ENCODE assay signal across 8 cellular contexts in the genomic region with DNA sequence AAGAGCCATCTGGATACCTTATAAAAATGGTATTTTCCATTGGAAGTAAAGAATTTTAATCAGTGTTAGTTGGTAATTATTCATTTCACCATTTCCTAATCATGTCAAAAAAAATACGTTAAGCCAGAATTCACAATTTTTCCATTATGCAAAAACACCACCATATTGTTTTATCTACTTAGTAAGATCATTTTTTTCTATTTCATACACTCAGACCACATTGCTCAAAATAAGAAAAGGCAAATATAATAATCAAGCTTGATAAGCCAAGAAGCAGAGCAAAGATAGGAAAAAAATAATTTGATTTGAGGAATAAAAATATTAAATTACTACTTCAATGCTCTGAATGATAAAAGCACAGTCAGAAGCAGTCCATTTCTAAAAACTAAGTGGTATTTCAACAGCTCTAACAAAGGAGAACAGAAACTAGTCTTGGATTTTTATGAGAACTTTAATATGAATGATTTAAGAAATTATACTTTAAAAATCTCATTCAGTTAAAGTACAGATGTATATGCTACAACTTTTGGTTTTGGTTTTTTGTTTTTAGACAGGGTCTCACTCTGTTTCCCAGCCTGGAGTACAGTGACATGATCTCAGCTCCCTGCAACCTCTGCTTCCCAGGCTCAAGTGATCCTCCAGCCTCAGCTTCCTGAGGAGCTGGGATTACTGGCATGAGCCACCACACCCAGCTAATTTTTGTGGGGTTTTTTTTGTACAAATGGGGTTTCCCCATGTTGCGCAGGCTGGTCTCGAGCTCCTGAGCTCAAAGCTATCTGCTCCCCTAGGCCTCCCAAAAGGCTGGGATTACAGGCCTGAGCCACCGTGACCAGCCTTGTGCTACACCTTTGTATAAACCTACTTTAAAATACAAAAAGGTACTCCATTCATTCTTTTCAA. TPM values are rescaled to one million over a fixed set of nuclear protein-coding genes. Genes with fewer than 3 reads are reported as not detected.
A peak's percentile ranks its signal among the peaks of the same experiment; 100 is the strongest.
DNase-seq lines count a peak whose midpoint lies in the region; ATAC-seq and TF ChIP-seq lines count a peak whose summit lies in the region.

No MANE protein-coding gene starts in this region.

- in situ Hi-C loops in G401 (cut with HindIII; ENCODE audit: low sequenced_read_pairs), result no loop called here

- peak overlapping the region; percentile 34 to 60 for H3K4me3 Mint-ChIP-seq in effector memory CD8-positive, alpha-beta T cell

- peak in 2 of 3 experiments; percentile 2 to 6 for DNase-seq in effector memory CD8-positive, alpha-beta T cell
- DNase-seq in stimulated activated CD4-positive, alpha-beta T cell treated with anti-CD3 and anti-CD28 coated beads, TNF-alpha, amount 100 ng/mL, for 48 hours (ENCODE audit: low read depth in 3 of 3), result peak; percentile 8 to 14 (median 10)
- DNase-seq in NCI-H1417 (lab: John Stamatoyannopoulos, UW) (no peak), NCI-H1105 treated with DMSO at 0.1 percent for 48 hours (lab: John Stamatoyannopoulos, UW) (no peak), G401 (ENCODE audit: low spot score) (no peak)

- ATAC-seq in GM19324 (IDR thresholded peaks at IDR 0.05; ENCODE audit: low FRiP score, unreplicated experiment) (peak; percentile 76), HG03025 (IDR thresholded peaks at IDR 0.05; ENCODE audit: low FRiP score, unreplicated experiment) (peak; percentile 70)
- ATAC-seq in effector memory CD8-positive, alpha-beta T cell (replicated peaks), result peak; percentile 66

- H3K27ac ChIP-seq in VCaP, result peak overlapping the region; percentile 50

- H3K36me3 Mint-ChIP-seq in effector memory CD8-positive, alpha-beta T cell (ENCODE audit: insufficient read depth), result no peaks in the 10 kb centered on the region

- no peaks in the 10 kb centered on the region for H3K27me3 Mint-ChIP-seq in effector memory CD8-positive, alpha-beta T cell

- TF ChIP-seq CTCF in VCaP (conservative IDR thresholded peaks at IDR 0.05), result no peak

- peak overlapping the region; percentile 83 to 95 for H3K27ac Mint-ChIP-seq in effector memory CD8-positive, alpha-beta T cell

- no peaks in the 10 kb centered on the region for H3K9me3 Mint-ChIP-seq in effector memory CD8-positive, alpha-beta T cell

- H3K4me1 Mint-ChIP-seq in effector memory CD8-positive, alpha-beta T cell (ENCODE audit: low read depth in 2 of 2), result peaks cover 8 to 14% of the 10 kb centered on the region in 2 donors

RNA-seq across cellular contexts. Expression of gene LRRN3, which starts 46.6 kb away (rescaled TPM):
- 4.4 and 5.8 TPM in 2 replicates for total RNA-seq in G401 (2014; rRNA removed; shearing (Covaris generic))

Comparison
In these comparisons a context has a peak if more than half of its experiments do, and no peak if none do; other contexts are left out.
1. DNase-seq: peak in effector memory CD8-positive, alpha-beta T cell (2 of 3) and stimulated activated CD4-positive, alpha-beta T cell treated with anti-CD3 and anti-CD28 coated beads, TNF-alpha, amount 100 ng/mL, for 48 hours (3 of 3); none in NCI-H1417 (0 of 3), NCI-H1105 treated with DMSO at 0.1 percent for 48 hours (single experiment) and G401 (single experiment).
2. Peak in every context shown above with its lines, with median percentiles within 50 percentile points of each other: ATAC-seq.